10 cellular contexts compared by ENCODE assay signal in genomic region chr4:98938386-98938785, GRCh38. TPM values are rescaled to one million over a fixed set of nuclear protein-coding genes. Genes with fewer than 3 reads are reported as not detected.
A peak's percentile ranks its signal among the peaks of the same experiment; 100 is the strongest.
DNase-seq lines count a peak whose midpoint lies in the region; ATAC-seq and TF ChIP-seq lines count a peak whose summit lies in the region.
"Had no signal": no experiment of that assay in that cellular context is flagged by ENCODE, and none has a peak within 500 bp of the region (broad histone marks: within the 10 kb centered on the region; RNA-seq: fewer than 3 reads in every experiment).

No MANE protein-coding gene starts in this region.

- H3K36me3 ChIP-seq in lung (ENCODE audit: control insufficient read depth in 2 of 2, insufficient read depth in 2 of 2, low read length in 2 of 2), result no peaks in the 10 kb centered on the region

- H3K27me3 Mint-ChIP-seq in chondrocyte (ENCODE audit: low read depth), result no peaks in the 10 kb centered on the region
- H3K27me3 Mint-ChIP-seq in T-helper 2 cell treated with Interferon-gamma antibody and Interleukin-4, amounts not matched to agents 5 μg/mL and 100 μg/mL, for 36 hours (ENCODE audit: low read depth), result no peaks in the 10 kb centered on the region

- peak; percentile 28 for ATAC-seq in lung (ENCODE audit: insufficient read depth, low FRiP score)
- ATAC-seq in sciatic nerve, result no peak
- ATAC-seq in HG03439 (IDR thresholded peaks at IDR 0.05; ENCODE audit: unreplicated experiment), result no peak
- ATAC-seq: body of pancreas had no signal

- H3K27me3 ChIP-seq in lung (ENCODE audit: control insufficient read depth, insufficient read depth), result no peaks in the 10 kb centered on the region
- H3K27me3 ChIP-seq: body of pancreas had no signal

- H3K4me3 Mint-ChIP-seq in chondrocyte (ENCODE audit: unreplicated experiment), result no peak overlapping the region
- H3K4me3 Mint-ChIP-seq in T-helper 2 cell treated with Interferon-gamma antibody and Interleukin-4, amounts not matched to agents 5 μg/mL and 100 μg/mL, for 36 hours, result no peak overlapping the region

- peak; percentile 60 for DNase-seq in EL
- DNase-seq in M059J (ENCODE audit: low read depth), result peak; percentile 47
- DNase-seq in chondrocyte (ENCODE audit: low spot score), result no peak
- no peak for DNase-seq in lung (ENCODE audit: low spot score)
- DNase-seq in sciatic nerve (ENCODE audit: low spot score), result no peak
- DNase-seq in stimulated activated naive CD4-positive, alpha-beta T cell (lab: John Stamatoyannopoulos, UW), result no peak
- no peak for DNase-seq in T-helper 2 cell treated with Interferon-gamma antibody and Interleukin-4, amounts not matched to agents 5 μg/mL and 100 μg/mL, for 36 hours (ENCODE audit: low spot score)
- DNase-seq: body of pancreas, NCI-H2227 treated with DMSO at 0.1 percent for 48 hours had no signal

- peaks cover 15% of the 10 kb centered on the region for H3K4me1 Mint-ChIP-seq in chondrocyte (ENCODE audit: low read depth)
- peaks cover 5% of the 10 kb centered on the region for H3K4me1 Mint-ChIP-seq in T-helper 2 cell treated with Interferon-gamma antibody and Interleukin-4, amounts not matched to agents 5 μg/mL and 100 μg/mL, for 36 hours (ENCODE audit: low read depth)

- peak overlapping the region; percentile 65 for H3K27ac Mint-ChIP-seq in chondrocyte (ENCODE audit: unreplicated experiment)
- no peak overlapping the region for H3K27ac Mint-ChIP-seq in T-helper 2 cell treated with Interferon-gamma antibody and Interleukin-4, amounts not matched to agents 5 μg/mL and 100 μg/mL, for 36 hours

- no peaks in the 10 kb centered on the region for H3K9me3 ChIP-seq in lung (ENCODE audit: control insufficient read depth in 2 of 2, insufficient read depth in 1 of 2, low read length in 1 of 2)
- H3K9me3 ChIP-seq: body of pancreas had no signal

- TF ChIP-seq CTCF in chondrocyte (IDR thresholded peaks at IDR 0.05) (no peak), lung (IDR thresholded peaks at IDR 0.05; ENCODE audit: control extremely low read depth, extremely low read depth) (no peak)

- H3K4me3 ChIP-seq in lung, result no peak overlapping the region
- H3K4me3 ChIP-seq: body of pancreas had no signal

- no peaks in the 10 kb centered on the region for H3K4me1 ChIP-seq in lung (ENCODE audit: control insufficient read depth in 2 of 2, insufficient read depth in 2 of 2, low read length in 2 of 2)

- no peaks in the 10 kb centered on the region for H3K36me3 Mint-ChIP-seq in chondrocyte (ENCODE audit: low read depth)
- H3K36me3 Mint-ChIP-seq in T-helper 2 cell treated with Interferon-gamma antibody and Interleukin-4, amounts not matched to agents 5 μg/mL and 100 μg/mL, for 36 hours (ENCODE audit: low read depth), result no peaks in the 10 kb centered on the region

- intact Hi-C loops in sciatic nerve (cut with DNase I), result no loop called here

- H3K27ac ChIP-seq in lung (ENCODE audit: low read depth in 1 of 2, low read length in 1 of 2), result no peak overlapping the region
- H3K27ac ChIP-seq: body of pancreas had no signal

- H3K9me3 Mint-ChIP-seq in chondrocyte (ENCODE audit: low read depth), result no peaks in the 10 kb centered on the region
- no peaks in the 10 kb centered on the region for H3K9me3 Mint-ChIP-seq in T-helper 2 cell treated with Interferon-gamma antibody and Interleukin-4, amounts not matched to agents 5 μg/mL and 100 μg/mL, for 36 hours

- WGBS in lung, 2 donors, result 44 to 52% methylated on average over 1 of the region's 1 CpG

RNA-seq across cellular contexts. Expression of gene EIF4E, which starts 9.5 kb away (rescaled TPM):
- 154 and 184 TPM in 2 replicates for total RNA-seq in M059J (2014; rRNA removed; shearing (Covaris generic))
- total RNA-seq in chondrocyte, result 66.1 to 79.6 TPM (median 68.8 TPM) in 3 replicates
- total RNA-seq in lung, result 100 to 1,000 TPM in 1 of 2 donors, 10 to 100 TPM in 1; 59.6 to 121 TPM
- 10 to 100 TPM; 10.4 to 56.0 TPM for polyA plus RNA-seq in lung
- total RNA-seq in sciatic nerve, result 54.5 TPM

RNA-seq across cellular contexts. Expression of gene METAP1, which starts 57.1 kb away (rescaled TPM):
- total RNA-seq in M059J (2014; rRNA removed; shearing (Covaris generic)), result 43.8 and 55.8 TPM in 2 replicates
- total RNA-seq in chondrocyte, result 32.3 to 35.2 TPM (median 34.0 TPM) in 3 replicates
- total RNA-seq in lung, result 10 to 100 TPM; 35.7 to 38.4 TPM
- polyA plus RNA-seq in lung, result 10 to 100 TPM; 19.1 to 19.5 TPM
- total RNA-seq in sciatic nerve, result 33.2 TPM

Comparison
In these comparisons a context has a peak if more than half of its experiments do, and no peak if none do; other contexts are left out.
1. DNase-seq: peak in EL (single experiment) and M059J (single experiment); none in chondrocyte (single experiment), lung (single experiment), sciatic nerve (single experiment), stimulated activated naive CD4-positive, alpha-beta T cell (0 of 6) and T-helper 2 cell treated with Interferon-gamma antibody and Interleukin-4, amounts not matched to agents 5 μg/mL and 100 μg/mL, for 36 hours (single experiment).